ENCODE assay signal across 8 cellular contexts in the genomic region with DNA sequence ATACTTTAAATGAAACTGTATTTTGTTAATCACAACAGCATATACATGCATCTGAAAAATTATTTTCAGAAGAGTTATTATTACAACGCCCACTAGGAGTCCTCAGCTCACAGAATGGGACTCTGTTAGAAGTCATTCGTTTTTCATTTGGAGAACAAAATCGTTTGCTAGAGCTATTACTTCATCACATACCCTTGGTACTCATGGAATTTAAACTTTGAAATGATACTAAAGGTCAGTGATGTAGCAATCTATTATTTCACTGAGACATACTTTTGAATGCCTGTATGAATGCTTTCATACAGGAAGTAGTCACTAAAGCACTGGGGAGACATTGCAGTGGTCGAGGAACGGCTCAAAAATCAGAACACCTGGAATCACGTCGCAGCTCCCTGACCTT.
A peak's percentile ranks its signal among the peaks of the same experiment; 100 is the strongest.
DNase-seq lines count a peak whose midpoint lies in the region; ATAC-seq and TF ChIP-seq lines count a peak whose summit lies in the region.

No MANE protein-coding gene starts in this region.

- peaks cover 15% of the 10 kb centered on the region; the same call in 1 of the 2 replicates for H4K20me1 ChIP-seq in KMS-11 (ENCODE audit: insufficient read depth)

- H3K27ac ChIP-seq in A673 (ENCODE audit: low read depth, low read length, poor library complexity, severe bottlenecking) = no peak overlapping the region
- no peak overlapping the region for H3K27ac ChIP-seq in KMS-11
- no peak overlapping the region for H3K27ac ChIP-seq in stomach

- TF ChIP-seq POLR2A in stomach (IDR thresholded peaks at IDR 0.05) = no peak

- POLR2A ChIA-PET in A673 (lab: Charles Lee; ENCODE audit: low non-redundant PET) = no interaction called here

- ATAC-seq in left colon = peak; percentile 65

- no peak for TF ChIP-seq EP300 in stomach (IDR thresholded peaks at IDR 0.05)

- H2AFZ ChIP-seq in KMS-11 (ENCODE audit: low read depth) = no peak overlapping the region

- peaks cover 1% of the 10 kb centered on the region for H3K4me1 ChIP-seq in A673 (ENCODE audit: insufficient read depth, low read length, poor library complexity, severe bottlenecking)
- H3K4me1 ChIP-seq in KMS-11 (ENCODE audit: low read depth, poor library complexity, severe bottlenecking) = peaks cover 10% of the 10 kb centered on the region
- peaks cover 0 to 18% (median 2%) of the 10 kb centered on the region in 4 donors for H3K4me1 ChIP-seq in stomach

- no peaks in the 10 kb centered on the region; the same call in 1 of the 2 replicates for H3K79me2 ChIP-seq in KMS-11 (ENCODE audit: insufficient read depth, low read depth)

- CTCF ChIA-PET in A673 (lab: Charles Lee) = interaction anchor here (0.5 kb wide), 1 partner anchor 468 kb away, joined by 4 read pairs; no protein-coding TSS in a partner anchor

- H3K4me3 ChIP-seq in A673 (ENCODE audit: low read depth, low read length, poor library complexity, severe bottlenecking) (no peak overlapping the region), KMS-11 (IDR thresholded peaks at IDR 0.05; ENCODE audit: insufficient read depth, low read depth, low read length) (no peak overlapping the region), stomach (no peak overlapping the region)

- H3K27me3 ChIP-seq in A673 (replicated peaks; ENCODE audit: insufficient read depth, low read depth, low read length, poor library complexity) (no peaks in the 10 kb centered on the region), KMS-11 (ENCODE audit: insufficient read depth, low read depth) (no peaks in the 10 kb centered on the region), stomach (no peaks in the 10 kb centered on the region)

- H3K36me3 ChIP-seq in A673 (ENCODE audit: insufficient read depth, low read length, poor library complexity, severe bottlenecking) = peaks cover 8% of the 10 kb centered on the region
- peaks cover 12% of the 10 kb centered on the region; the same call in 1 of the 2 replicates for H3K36me3 ChIP-seq in KMS-11 (ENCODE audit: insufficient read depth)
- H3K36me3 ChIP-seq in stomach = peaks cover 0 to 38% (median 26%) of the 10 kb centered on the region in 4 donors

- DNase-seq in A673 (ENCODE audit: low spot score) = peak; percentile 65
- DNase-seq in amniotic stem cell (lab: John Stamatoyannopoulos, UW) = peak; percentile 23
- no peak for DNase-seq in left colon
- no peak for DNase-seq in stomach
- DNase-seq in stimulated activated CD4-positive, alpha-beta T cell treated with anti-CD3 and anti-CD28 coated beads, Interleukin-15, amount 100 ng/mL, for 24 hours = no peak
- DNase-seq in mesenteric fat pad (ENCODE audit: low spot score) = no peak

- H3K9me3 ChIP-seq in A673 (ENCODE audit: low read depth, low read length, poor library complexity, severe bottlenecking) = no peaks in the 10 kb centered on the region
- no peaks in the 10 kb centered on the region for H3K9me3 ChIP-seq in stomach

- no peak overlapping the region for H3K9ac ChIP-seq in KMS-11

- WGBS in stomach, 5 donors = 63 to 78% (median 72%) methylated on average over 7 of the region's 7 CpGs

- intact Hi-C loops in A673 (cut with micrococcal nuclease; ENCODE audit: unreplicated experiment) (loop anchor here (10.0 kb wide), 1 partner anchor 1242 kb away; no protein-coding TSS in a partner anchor), left colon (cut with DNase I, micrococcal nuclease) (no loop called here), stomach (cut with DNase I; ENCODE audit: low total_unique reads) (no loop called here)

- TF ChIP-seq CTCF in A673 (conservative IDR thresholded peaks at IDR 0.05; ENCODE audit: low read depth, low read length) (peak; percentile 68), GM12872 (IDR thresholded peaks at IDR 0.05; ENCODE audit: insufficient read depth, low read depth, low read length) (peak; percentile 53), KMS-11 (conservative IDR thresholded peaks at IDR 0.05; ENCODE audit: low read depth, low read length) (peak; percentile 74), stomach (IDR thresholded peaks at IDR 0.05) (peak in 3 of 7 experiments; percentile 10 to 28 (median 11))

- BruUV-seq in A673 (replicated peaks; lab: Mats Ljungman, UMichigan) = no TSS peak

- H3K4me2 ChIP-seq in KMS-11 = no peak overlapping the region

Comparison
In these comparisons a context has a peak if more than half of its experiments do, and no peak if none do; other contexts are left out.
1. DNase-seq: peak in A673 (single experiment) and amniotic stem cell (single experiment); none in left colon (0 of 2), stomach (single experiment), stimulated activated CD4-positive, alpha-beta T cell treated with anti-CD3 and anti-CD28 coated beads, Interleukin-15, amount 100 ng/mL, for 24 hours (single experiment) and mesenteric fat pad (single experiment).